ENCODE assay signal across 26 cellular contexts in genomic region chr3:159978918-159979703, GRCh38. TPM values are rescaled to one million over a fixed set of nuclear protein-coding genes. Genes with fewer than 3 reads are reported as not detected.
DNase-seq lines count a peak whose midpoint lies in the region; ATAC-seq, FAIRE-seq and TF ChIP-seq lines count a peak whose summit lies in the region.
"Had no signal": no experiment of that assay in that cellular context is flagged by ENCODE, and none has a peak within 500 bp of the region (broad histone marks: within the 10 kb centered on the region; RNA-seq: fewer than 3 reads in every experiment).

No MANE protein-coding gene starts in this region.

- no peak for TF ChIP-seq RAD21 in HepG2 (CRISPR knock-in tag; IDR thresholded peaks at IDR 0.05)

- H4K20me1 ChIP-seq in HepG2 (ENCODE audit: insufficient read depth, low read length), result no peaks in the 10 kb centered on the region

- H3K9me3 ChIP-seq in HepG2 (ENCODE audit: low read length), result no peaks in the 10 kb centered on the region
- no peaks in the 10 kb centered on the region for H3K9me3 ChIP-seq in right lobe of liver
- H3K9me3 ChIP-seq in colonic mucosa, result no peaks in the 10 kb centered on the region
- no peaks in the 10 kb centered on the region for H3K9me3 ChIP-seq in sigmoid colon
- H3K9me3 ChIP-seq in lower lobe of right lung, result no peaks in the 10 kb centered on the region
- H3K9me3 ChIP-seq: Caco-2 had no signal

- BruUV-seq in HepG2 (replicated peaks; lab: Mats Ljungman, UMichigan), result no TSS peak

- no peak for DNase-seq in HepG2 (ENCODE audit: low spot score)
- DNase-seq in right lobe of liver, result no peak
- no peak for DNase-seq in colonic mucosa
- no peak for DNase-seq in sigmoid colon
- DNase-seq in pons (ENCODE audit: low spot score), result no peak
- no peak for DNase-seq in lower lobe of right lung
- DNase-seq: C1 segment of cervical spinal cord; Caco-2; CD8-positive, alpha-beta T cell; DMS 273 treated with DMSO at 0.1 percent for 48 hours; DMS79; EL; GF-D8; Kasumi-1; NCI-H1105; NCI-H1436 treated with DMSO at 0.1 percent for 48 hours; NCI-H1930; NCI-H446; NCI-H524 treated with DMSO at 0.1 percent for 48 hours; NCI-H774; NK-92 treated with Interleukin-12 subunit alpha and Interleukin-12 subunit beta, amount 100 ng/mL, for 24 hours; PC-3 had no signal

- CTCF ChIA-PET in HepG2 (lab: Yijun Ruan, JAX; ENCODE audit: low intra/inter-chr PET ratio, low total read pairs), result no interaction called here

- H2AFZ ChIP-seq in HepG2 (ENCODE audit: low read length), result no peak overlapping the region

- H3K79me2 ChIP-seq in HepG2 (ENCODE audit: insufficient read depth, low read length), result no peaks in the 10 kb centered on the region

- TF ChIP-seq EP300 in HepG2 (IDR thresholded peaks at IDR 0.05; ENCODE audit: low read depth in 2 of 2, low read length in 2 of 2), result no peak
- no peak for TF ChIP-seq EP300 in HepG2 (CRISPR knock-in tag; IDR thresholded peaks at IDR 0.05; ENCODE audit: borderline replicate concordance)
- TF ChIP-seq EP300 in sigmoid colon (IDR thresholded peaks at IDR 0.05), result no peak

- in situ Hi-C loops in HepG2 (cut with HindIII; ENCODE audit: extremely low pct_ligation_motif_present, low pct_unique_long_range_greater_than_20kb), result loop anchor here (25.0 kb wide), 1 partner anchor 717 kb away; no protein-coding TSS in a partner anchor

- H3K27ac ChIP-seq in HepG2 (ENCODE audit: extremely low read length, insufficient read depth, low read length) (peak overlapping the region; percentile 74), right lobe of liver (no peak overlapping the region), colonic mucosa (peak overlapping the region; percentile 41), sigmoid colon (peak overlapping the region; percentile 20 to 68 (median 49)), lower lobe of right lung (no peak overlapping the region)

- peak overlapping the region; percentile 60; the same call in 1 of the 2 replicates for H3K4me2 ChIP-seq in HepG2 (ENCODE audit: low read depth, low read length)

- H3K9ac ChIP-seq in HepG2 (ENCODE audit: insufficient read depth, low read depth, low read length) (0 out of 2 replicates have a peak overlapping the region, but pooled peaks have one; percentile 63), colonic mucosa (ENCODE audit: low read depth in 2 of 2, low read length in 2 of 2) (no peak overlapping the region)

- intact Hi-C loops in HepG2 (cut with micrococcal nuclease; ENCODE audit: unreplicated experiment), result no loop called here
- intact Hi-C loops in right lobe of liver (cut with DNase I), result no loop called here
- intact Hi-C loops in colonic mucosa (cut with DNase I), result no loop called here
- intact Hi-C loops in sigmoid colon (cut with DNase I), result loop anchor here (5.0 kb wide), 1 partner anchor 42 kb away; no protein-coding TSS in a partner anchor
- intact Hi-C loops in lower lobe of right lung (cut with DNase I), result no loop called here

- no peak for TF ChIP-seq CTCF in HepG2 (CRISPR knock-in tag; IDR thresholded peaks at IDR 0.05)
- no peak for TF ChIP-seq CTCF in right lobe of liver (IDR thresholded peaks at IDR 0.05)
- no peak for TF ChIP-seq CTCF in colonic mucosa (IDR thresholded peaks at IDR 0.05)
- TF ChIP-seq CTCF in sigmoid colon (IDR thresholded peaks at IDR 0.05), result no peak
- no peak for TF ChIP-seq CTCF in lower lobe of right lung (IDR thresholded peaks at IDR 0.05)

- H3K4me1 ChIP-seq in HepG2 (ENCODE audit: insufficient read depth, low read length), result peaks cover 38% of the 10 kb centered on the region
- H3K4me1 ChIP-seq in right lobe of liver, result no peaks in the 10 kb centered on the region
- H3K4me1 ChIP-seq in colonic mucosa, result no peaks in the 10 kb centered on the region
- H3K4me1 ChIP-seq in sigmoid colon, result peaks cover 0 to 24% (median 11%) of the 10 kb centered on the region in 4 donors
- no peaks in the 10 kb centered on the region for H3K4me1 ChIP-seq in lower lobe of right lung

- ATAC-seq in HepG2 (no peak), right lobe of liver (no peak), GM19328 (IDR thresholded peaks at IDR 0.05; ENCODE audit: unreplicated experiment) (no peak), lower lobe of right lung (no peak)
- ATAC-seq: CD8-positive, alpha-beta T cell; K562; PC-3 had no signal

- H3K27me3 ChIP-seq in HepG2 (ENCODE audit: control insufficient read depth in 1 of 2, insufficient read depth in 2 of 2, low read length in 2 of 2) (no peaks in the 10 kb centered on the region), right lobe of liver (no peaks in the 10 kb centered on the region), colonic mucosa (no peaks in the 10 kb centered on the region), sigmoid colon (no peaks in the 10 kb centered on the region), lower lobe of right lung (ENCODE audit: low read depth) (no peaks in the 10 kb centered on the region)

- no peaks in the 10 kb centered on the region for H3K36me3 ChIP-seq in HepG2 (replicated peaks in 1 of 2; ENCODE audit: control insufficient read depth in 1 of 2, insufficient read depth in 2 of 2, low read length in 2 of 2)
- H3K36me3 ChIP-seq in right lobe of liver, result no peaks in the 10 kb centered on the region
- no peaks in the 10 kb centered on the region for H3K36me3 ChIP-seq in colonic mucosa
- H3K36me3 ChIP-seq in sigmoid colon, result no peaks in the 10 kb centered on the region
- no peaks in the 10 kb centered on the region for H3K36me3 ChIP-seq in lower lobe of right lung

- no peak for FAIRE-seq in HepG2 (lab: Jason Lieb, UNC)
- FAIRE-seq: H54, K562 had no signal

- TF ChIP-seq POLR2A in HepG2 (IDR thresholded peaks at IDR 0.05; ENCODE audit: insufficient read depth in 1 of 2, low read depth in 2 of 2, low read length in 2 of 2), result no peak
- TF ChIP-seq POLR2A in right lobe of liver (IDR thresholded peaks at IDR 0.05), result no peak
- TF ChIP-seq POLR2A in sigmoid colon (IDR thresholded peaks at IDR 0.05), result no peak

- H3K4me3 ChIP-seq in HepG2 (replicated peaks in 1 of 3; ENCODE audit: insufficient read depth in 1 of 3, low read depth in 2 of 3, low read length in 3 of 3) (0 out of 6 replicates have a peak overlapping the region, but pooled peaks of 1 of the 3 experiments have one; percentile 1), right lobe of liver (no peak overlapping the region), colonic mucosa (no peak overlapping the region), sigmoid colon (no peak overlapping the region), lower lobe of right lung (no peak overlapping the region)
- H3K4me3 ChIP-seq: K562 had no signal

- POLR2A ChIA-PET in HepG2 (lab: Yijun Ruan, JAX), result interaction anchor here (0.8 to 2.6 kb wide), 3 partner anchors 9 to 50 kb away, joined by 5 to 24 read pairs (median 5); partner anchors contain the start of gene IL12A

- WGBS in HepG2 (ENCODE audit: low lambda C conversion rate), result 46% methylated on average over 1 of the region's 1 CpG
- WGBS in right lobe of liver (ENCODE audit: insufficient coverage, low coverage, low lambda C conversion rate, missing lambda C conversion rate), result 60% methylated on average over 1 of the region's 1 CpG
- WGBS in sigmoid colon, 2 donors, result 53 to 84% methylated on average over 1 of the region's 1 CpG

TF ChIP-seq in HepG2, 621 proteins besides CTCF, POLR2A, EP300 and RAD21:
- TF ChIP-seq ZNF317 (CRISPR knock-in tag; IDR thresholded peaks at IDR 0.05) (peak; percentile 95), RORA (CRISPR knock-in tag; IDR thresholded peaks at IDR 0.05) (no peak), ATF7 (IDR thresholded peaks at IDR 0.05) (peak; percentile 20; the same call in 1 of the 2 replicates), ATF7 (CRISPR knock-in tag; IDR thresholded peaks at IDR 0.05) (no peak)

RNA-seq across cellular contexts. Expression of gene IL12A, which starts 9.5 kb away (rescaled TPM):
- total RNA-seq in HepG2 (2016; rRNA removed; fragmentation: Illumina TruSeq; extraction: Trizol), result 0.74 and 1.1 TPM in 2 replicates
- total RNA-seq in HepG2 (2016; cell fraction: cytosol; rRNA removed; fragmentation: Illumina TruSeq; extraction: Trizol; ENCODE audit: low read depth), result 0.71 and 1.0 TPM in 2 replicates
- 0.59 and 1.3 TPM in 2 replicates for total RNA-seq in HepG2 (2016; cell fraction: insoluble cytoplasmic fraction; rRNA removed; fragmentation: Illumina TruSeq; extraction: Trizol)
- total RNA-seq in HepG2 (2016; cell fraction: membrane; rRNA removed; fragmentation: Illumina TruSeq; extraction: Trizol), result 0.96 and 1.2 TPM in 2 replicates
- 2.4 and 3.8 TPM in 2 replicates for total RNA-seq in HepG2 (2016; cell fraction: nucleus; rRNA removed; fragmentation: Illumina TruSeq; extraction: Trizol)
- polyA plus RNA-seq in HepG2 (2011; rRNA removed), result 0.36 and 0.61 TPM in 2 replicates
- 0.23 and 0.31 TPM in 2 replicates for polyA plus RNA-seq in HepG2 (2011; cell fraction: cytosol; rRNA removed)
- 4.4 and 4.6 TPM in 2 replicates for polyA plus RNA-seq in HepG2 (2011; cell fraction: nucleus; rRNA removed)
- 0.12 and 1.1 TPM in 2 replicates for polyA plus RNA-seq in HepG2 (2012)
- 0.58 and 0.89 TPM in 2 replicates for polyA plus RNA-seq in HepG2 (2016; cell fraction: cytosol; fragmentation: Illumina TruSeq; extraction: Trizol; ENCODE audit: low read depth)
- 0.66 and 1.2 TPM in 2 replicates for polyA plus RNA-seq in HepG2 (2016; cell fraction: insoluble cytoplasmic fraction; fragmentation: Illumina TruSeq; extraction: Trizol; ENCODE audit: low read depth)
- polyA plus RNA-seq in HepG2 (2016; cell fraction: membrane; fragmentation: Illumina TruSeq; extraction: Trizol; ENCODE audit: low read depth), result 0.50 and 0.89 TPM in 2 replicates
- 4.9 and 6.1 TPM in 2 replicates for polyA plus RNA-seq in HepG2 (2016; cell fraction: nucleus; fragmentation: Illumina TruSeq; extraction: Trizol; ENCODE audit: insufficient read depth, low read depth)
- polyA minus RNA-seq in HepG2 (2011; rRNA and poly(A)+ RNA removed; ENCODE audit: low replicate concordance), result not detected in 2 replicates
- polyA minus RNA-seq in HepG2 (2011; cell fraction: cytosol; rRNA and poly(A)+ RNA removed), result not detected in 2 replicates
- 0.52 and 0.75 TPM in 2 replicates for polyA minus RNA-seq in HepG2 (2011; cell fraction: nucleus; rRNA and poly(A)+ RNA removed)
- total RNA-seq in right lobe of liver, result under 1 TPM in 1 of 6 experiments, not detected in 5; 0.55 TPM
- total RNA-seq in colonic mucosa, result under 1 TPM; 0.25 to 0.69 TPM
- total RNA-seq in sigmoid colon, result 1 to 10 TPM in 3 of 4 donors, under 1 TPM in 1; 0.27 to 3.9 (median 1.3) TPM
- polyA plus RNA-seq in sigmoid colon, result under 1 TPM in 1 of 3 donors, not detected in 2; 0.79 TPM
- total RNA-seq in lower lobe of right lung, result 2.9 TPM
- total RNA-seq: A673, K562 had no signal
- polyA plus RNA-seq: K562 had no signal

Comparison
In these comparisons a context has a peak if more than half of its experiments do, and no peak if none do; other contexts are left out.
1. H3K27ac ChIP-seq: peak in HepG2 (single experiment), colonic mucosa (single experiment) and sigmoid colon (4 of 4); none in right lobe of liver (0 of 3) and lower lobe of right lung (single experiment).